In genomic region chr4:57426779-57427395, GRCh38 we compare ENCODE assay signal across 8 cellular contexts.
DNase-seq lines count a peak whose midpoint lies in the region; ATAC-seq, FAIRE-seq and TF ChIP-seq lines count a peak whose summit lies in the region.

No MANE protein-coding gene starts in this region.

- intact Hi-C loops in right cardiac atrium (cut with DNase I) (no loop called here), sciatic nerve (cut with DNase I) (no loop called here)

- ATAC-seq in GM19043 (IDR thresholded peaks at IDR 0.05; ENCODE audit: low read depth, unreplicated experiment) (peak; percentile 77), HG03378 (IDR thresholded peaks at IDR 0.05; ENCODE audit: unreplicated experiment) (peak; percentile 78), right cardiac atrium (peak; percentile 67 to 70), sciatic nerve (peak; percentile 79)

- WGBS in right cardiac atrium = 8% methylated on average over 11 of the region's 11 CpGs

- H3K27ac ChIP-seq in right cardiac atrium (ENCODE audit: low read length) = no peak overlapping the region

- H3K4me3 ChIP-seq in right cardiac atrium (ENCODE audit: low read length) = no peak overlapping the region

- no peaks in the 10 kb centered on the region for H3K4me1 ChIP-seq in right cardiac atrium (ENCODE audit: control insufficient read depth, insufficient read depth, low read length)

- no peaks in the 10 kb centered on the region for H3K9me3 ChIP-seq in right cardiac atrium (ENCODE audit: control insufficient read depth, low read length)

- DNase-seq in D721Med (ENCODE audit: insufficient read length, low spot score) = peak; percentile 31
- peak; percentile 35 for DNase-seq in NCI-H524 treated with DMSO at 0.1 percent for 48 hours (lab: John Stamatoyannopoulos, UW)
- peak; percentile 71 for DNase-seq in amniotic epithelial cell (ENCODE audit: low read depth)
- peak; percentile 72 to 90 (median 86) for DNase-seq in right cardiac atrium
- peak; percentile 88 for DNase-seq in sciatic nerve (ENCODE audit: low spot score)
- no peak for DNase-seq in NCI-H187 treated with DMSO at 0.1 percent for 48 hours (lab: John Stamatoyannopoulos, UW)

- no peak for FAIRE-seq in D721Med (lab: Jason Lieb, UNC)

- peak; percentile 94 for TF ChIP-seq CTCF in D721Med (IDR thresholded peaks at IDR 0.05; ENCODE audit: insufficient read depth, missing control alignments)

- H3K27me3 ChIP-seq in right cardiac atrium (ENCODE audit: control insufficient read depth, insufficient read depth) = peaks cover 4% of the 10 kb centered on the region
